Comparison of ENCODE assay signal across 2 cellular contexts in genomic region chr6:105757512-105758200, GRCh38.
A peak's percentile ranks its signal among the peaks of the same experiment; 100 is the strongest.
TF ChIP-seq lines count a peak whose summit lies in the region.

No MANE protein-coding gene starts in this region.

TF ChIP-seq in HCT116, 20 proteins besides CTCF, POLR2A, EP300 and RAD21 (continued from another document):
- no peak for TF ChIP-seq ZBTB33 (IDR thresholded peaks at IDR 0.05; ENCODE audit: extremely low read depth, insufficient replicate concordance, low read length)
- TF ChIP-seq SRF (IDR thresholded peaks at IDR 0.05; ENCODE audit: low read depth) = no peak
- no peak for TF ChIP-seq POLR2AphosphoS5 (IDR thresholded peaks at IDR 0.05; ENCODE audit: low read depth, low read length)
- peak; percentile 63 for TF ChIP-seq SP1 (IDR thresholded peaks at IDR 0.05; ENCODE audit: low read depth)
TF ChIP-seq in HCT116: peak in this region for 4.

TF ChIP-seq in liver, 16 proteins besides CTCF, POLR2A, EP300 and RAD21 (continued from another document):
- TF ChIP-seq ATF3 (IDR thresholded peaks at IDR 0.05) (no peak), REST (IDR thresholded peaks at IDR 0.05) (no peak), HNF4A (conservative IDR thresholded peaks at IDR 0.05) (peak; percentile 20 to 51), FOXA2 (IDR thresholded peaks at IDR 0.05) (peak; percentile 7), RXRA (IDR thresholded peaks at IDR 0.05) (peak in 1 of 2 donors; percentile 26), YY1 (IDR thresholded peaks at IDR 0.05) (peak; percentile 21), TAF1 (conservative IDR thresholded peaks at IDR 0.05) (no peak), FOXA1 (IDR thresholded peaks at IDR 0.05) (no peak)
TF ChIP-seq in liver: peak in this region for 5.
